In genomic region chr6:166360243-166361079, GRCh38 we compare ENCODE assay signal across 1 cellular context.
TF ChIP-seq lines count a peak whose summit lies in the region.

No MANE protein-coding gene starts in this region.

TF ChIP-seq in WTC11, 78 proteins besides CTCF, POLR2A, EP300 and RAD21 (continued from another document):
- TF ChIP-seq MAX (CRISPR knock-in tag; IDR thresholded peaks at IDR 0.05) (no peak), NFE2L1 (CRISPR knock-in tag; IDR thresholded peaks at IDR 0.05) (no peak), EMX1 (CRISPR knock-in tag; IDR thresholded peaks at IDR 0.05) (no peak), USF1 (CRISPR knock-in tag; IDR thresholded peaks at IDR 0.05) (no peak), FOXP1 (CRISPR knock-in tag; IDR thresholded peaks at IDR 0.05; ENCODE audit: borderline replicate concordance) (no peak), NR3C1 (CRISPR knock-in tag; conservative IDR thresholded peaks at IDR 0.05; ENCODE audit: low read depth) (no peak)
